In genomic region chr22:37316875-37317371, GRCh38 we compare ENCODE assay signal across 8 cellular contexts. TPM values are rescaled to one million over a fixed set of nuclear protein-coding genes. Genes with fewer than 3 reads are reported as not detected.
DNase-seq lines count a peak whose midpoint lies in the region; ATAC-seq and TF ChIP-seq lines count a peak whose summit lies in the region.

No MANE protein-coding gene starts in this region.

- no peaks in the 10 kb centered on the region for H3K4me1 ChIP-seq in parathyroid adenoma

- no peak overlapping the region for H3K4me2 ChIP-seq in parathyroid adenoma (ENCODE audit: low read length)

- H3K9ac ChIP-seq in parathyroid adenoma, result no peak overlapping the region

- in situ Hi-C loops in KBM-7 (cut with MboI; ENCODE audit: low pct_unique_long_range_greater_than_20kb, low sequenced_read_pairs), result loop anchor here (10.0 kb wide), 1 partner anchor 138 kb away; no protein-coding TSS in a partner anchor

- H3K27me3 Mint-ChIP-seq in activated naive CD4-positive, alpha-beta T cell treated with anti-CD3 and anti-CD28 coated beads for 36 hours (ENCODE audit: low read depth), result no peaks in the 10 kb centered on the region
- H3K27me3 Mint-ChIP-seq in type B pancreatic cell, result peaks cover 37% of the 10 kb centered on the region

- no peaks in the 10 kb centered on the region for H3K36me3 Mint-ChIP-seq in activated naive CD4-positive, alpha-beta T cell treated with anti-CD3 and anti-CD28 coated beads for 36 hours (ENCODE audit: low read depth)
- no peaks in the 10 kb centered on the region for H3K36me3 Mint-ChIP-seq in type B pancreatic cell

- H3K27ac Mint-ChIP-seq in activated naive CD4-positive, alpha-beta T cell treated with anti-CD3 and anti-CD28 coated beads for 36 hours, result no peak overlapping the region
- H3K27ac Mint-ChIP-seq in type B pancreatic cell, result no peak overlapping the region

- H3K4me3 ChIP-seq in parathyroid adenoma (ENCODE audit: low read depth, low read length), result no peak overlapping the region

- no peak for ATAC-seq in GM19463 (IDR thresholded peaks at IDR 0.05; ENCODE audit: unreplicated experiment)

- H3K27me3 ChIP-seq in parathyroid adenoma (ENCODE audit: control insufficient read depth, insufficient read depth, low read length), result no peaks in the 10 kb centered on the region

- no peak overlapping the region for H2AFZ ChIP-seq in parathyroid adenoma

- no peak overlapping the region for H3K27ac ChIP-seq in parathyroid adenoma

- peak; percentile 8 for DNase-seq in DMS79 (lab: John Stamatoyannopoulos, UW)
- DNase-seq in KBM-7, result peak; percentile 79
- DNase-seq in SK-N-DZ (ENCODE audit: low spot score), result peak; percentile 66
- peak; percentile 85 for DNase-seq in activated naive CD4-positive, alpha-beta T cell treated with anti-CD3 and anti-CD28 coated beads for 36 hours
- DNase-seq in glomerular endothelial cell (ENCODE audit: extremely low read depth, low read depth, low spot score), result peak; percentile 50
- no peak for DNase-seq in type B pancreatic cell (ENCODE audit: extremely low spot score, unreplicated experiment)

- no peak overlapping the region for H3K4me3 Mint-ChIP-seq in activated naive CD4-positive, alpha-beta T cell treated with anti-CD3 and anti-CD28 coated beads for 36 hours
- no peak overlapping the region for H3K4me3 Mint-ChIP-seq in type B pancreatic cell

- peaks cover 21% of the 10 kb centered on the region for H3K4me1 Mint-ChIP-seq in activated naive CD4-positive, alpha-beta T cell treated with anti-CD3 and anti-CD28 coated beads for 36 hours (ENCODE audit: low read depth)
- peaks cover 7% of the 10 kb centered on the region for H3K4me1 Mint-ChIP-seq in type B pancreatic cell (ENCODE audit: unreplicated experiment)

- intact Hi-C loops in activated naive CD4-positive, alpha-beta T cell treated with anti-CD3 and anti-CD28 coated beads for 36 hours (cut with micrococcal nuclease), result loop anchor here (1.0 to 2.0 kb wide), 6 partner anchors 50 to 275 kb away; no protein-coding TSS in a partner anchor

- TF ChIP-seq CTCF in parathyroid adenoma (IDR thresholded peaks at IDR 0.05), result peak; percentile 69
- peak; percentile 90 for TF ChIP-seq CTCF in type B pancreatic cell (conservative IDR thresholded peaks at IDR 0.05)

- no peaks in the 10 kb centered on the region for H3K9me3 ChIP-seq in parathyroid adenoma (ENCODE audit: control insufficient read depth, low read length)

- CTCF ChIA-PET in activated naive CD4-positive, alpha-beta T cell treated with anti-CD3 and anti-CD28 coated beads for 36 hours (lab: Charles Lee), result interaction anchor here (0.8 to 6.7 kb wide), 28 partner anchors 8 to 251 kb away, joined by 3 to 63 read pairs (median 4); partner anchors contain the start of genes CYTH4 and ELFN2

- no peaks in the 10 kb centered on the region for H3K36me3 ChIP-seq in parathyroid adenoma (ENCODE audit: control insufficient read depth, insufficient read depth, low read length)

- H3K9me3 Mint-ChIP-seq in activated naive CD4-positive, alpha-beta T cell treated with anti-CD3 and anti-CD28 coated beads for 36 hours, result no peaks in the 10 kb centered on the region
- no peaks in the 10 kb centered on the region for H3K9me3 Mint-ChIP-seq in type B pancreatic cell

- H3K79me2 ChIP-seq in parathyroid adenoma, result no peaks in the 10 kb centered on the region

RNA-seq across cellular contexts. Expression of gene CYTH4, which starts 34.6 kb away (rescaled TPM):
- not detected in 2 replicates for polyA plus RNA-seq in SK-N-DZ (2014; cell fraction: cytosol; rRNA removed)
- polyA plus RNA-seq in SK-N-DZ (2014; cell fraction: nucleus; rRNA removed), result not detected in 2 replicates
- total RNA-seq in activated naive CD4-positive, alpha-beta T cell treated with anti-CD3 and anti-CD28 coated beads for 36 hours, result 10 to 100 TPM; 30.5 to 34.0 TPM
- total RNA-seq in glomerular endothelial cell (0.24 and 0.47 TPM in 2 replicates), type B pancreatic cell (ENCODE audit: low replicate concordance) (not detected in 2 replicates)

Comparison
In these comparisons a context has a peak if more than half of its experiments do, and no peak if none do; other contexts are left out.
1. RNA of gene CYTH4, which starts 34.6 kb away (total RNA-seq): 30.5 to 34.0 TPM in activated naive CD4-positive, alpha-beta T cell treated with anti-CD3 and anti-CD28 coated beads for 36 hours; 0.24 to 0.47 TPM in glomerular endothelial cell and not detected in type B pancreatic cell; every median in the first group is over 10 times any median in the second.